8 cellular contexts compared by ENCODE assay signal in the genomic region with DNA sequence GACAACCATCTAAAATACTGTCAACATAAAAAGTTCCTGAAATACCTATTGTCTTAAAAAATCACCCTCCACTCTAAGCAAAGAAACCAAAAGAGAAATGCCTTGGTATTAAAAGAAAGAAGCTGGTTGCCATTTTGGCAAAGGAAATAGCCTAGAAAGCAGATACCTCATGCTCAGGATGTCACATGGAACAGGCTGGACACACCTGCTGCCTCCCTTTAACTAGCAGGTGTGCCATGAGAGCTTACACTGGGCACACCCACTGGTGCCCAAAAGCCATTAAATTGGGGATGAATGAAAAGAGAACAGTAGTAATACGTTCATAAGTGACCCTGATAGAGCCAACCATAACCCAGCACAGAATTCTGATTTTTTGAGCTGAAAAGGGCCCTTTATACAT. TPM values are rescaled to one million over a fixed set of nuclear protein-coding genes. Genes with fewer than 3 reads are reported as not detected.
DNase-seq lines count a peak whose midpoint lies in the region; ATAC-seq and TF ChIP-seq lines count a peak whose summit lies in the region.

No MANE protein-coding gene starts in this region.

- H3K36me3 ChIP-seq in PC-9 (ENCODE audit: low read depth) (no peaks in the 10 kb centered on the region), thoracic aorta (no peaks in the 10 kb centered on the region)

- H3K4me1 ChIP-seq in PC-9 (replicated peaks; ENCODE audit: insufficient read depth) (peaks cover 19% of the 10 kb centered on the region), thoracic aorta (ENCODE audit: control insufficient read depth in 1 of 2, low read depth in 2 of 2) (peaks cover 6 to 23% of the 10 kb centered on the region in 2 donors)

- peak overlapping the region; percentile 87 for H3K4me3 Mint-ChIP-seq in activated T-cell treated with anti-CD3 and anti-CD28 coated beads, Interleukin-2, amount 50 U/mL, for 24 hours

- no peaks in the 10 kb centered on the region for H3K9me2 ChIP-seq in PC-9 (ENCODE audit: insufficient read depth)

- peaks cover 61% of the 10 kb centered on the region for H3K79me2 ChIP-seq in PC-9 (ENCODE audit: low read depth)

- peaks cover 7% of the 10 kb centered on the region for H3K36me3 Mint-ChIP-seq in activated T-cell treated with anti-CD3 and anti-CD28 coated beads, Interleukin-2, amount 50 U/mL, for 24 hours (ENCODE audit: low read depth)

- DNase-seq in activated T-cell treated with anti-CD3 and anti-CD28 coated beads, Interleukin-2, amount 50 U/mL, for 24 hours: no peak
- no peak for DNase-seq in activated T-cell treated with anti-CD3 and anti-CD28 coated beads, Interleukin-2, amount 50 U/mL, for 1 hour
- DNase-seq in PC-9: no peak
- no peak for DNase-seq in fibroblast of villous mesenchyme (ENCODE audit: low read depth)
- DNase-seq in thoracic aorta (ENCODE audit: low spot score): no peak
- DNase-seq in GM13976 (ENCODE audit: low spot score): no peak
- no peak for DNase-seq in stimulated activated CD4-positive, alpha-beta T cell treated with anti-CD3 and anti-CD28 coated beads, Interleukin-12 subunit alpha, Interleukin-12 subunit beta, amount 100 ng/mL, for 4 hours
- DNase-seq in GDM1 (lab: John Stamatoyannopoulos, UW): no peak

- peak overlapping the region; percentile 93 for H3K4me3 ChIP-seq in PC-9
- H3K4me3 ChIP-seq in fibroblast of villous mesenchyme (ENCODE audit: low read depth, low read length): peak overlapping the region; percentile 63
- peak overlapping the region; percentile 87 for H3K4me3 ChIP-seq in thoracic aorta

- H3K9me3 Mint-ChIP-seq in activated T-cell treated with anti-CD3 and anti-CD28 coated beads, Interleukin-2, amount 50 U/mL, for 24 hours: no peaks in the 10 kb centered on the region

- H3K27ac ChIP-seq in PC-9: no peak overlapping the region
- no peak overlapping the region for H3K27ac ChIP-seq in thoracic aorta

- H3K9me3 ChIP-seq in PC-9 (ENCODE audit: insufficient read depth, low read depth) (no peaks in the 10 kb centered on the region), thoracic aorta (no peaks in the 10 kb centered on the region)

- TF ChIP-seq CTCF in PC-9 (conservative IDR thresholded peaks at IDR 0.05) (no peak), fibroblast of villous mesenchyme (IDR thresholded peaks at IDR 0.05; ENCODE audit: insufficient read depth, low read depth, low read length) (no peak), thoracic aorta (IDR thresholded peaks at IDR 0.05) (no peak), GM13976 (IDR thresholded peaks at IDR 0.05; ENCODE audit: borderline replicate concordance, control extremely low read depth, extremely low read depth, insufficient read depth, missing control alignments) (no peak)

- H4K20me1 ChIP-seq in PC-9 (ENCODE audit: insufficient read depth): peaks cover 4% of the 10 kb centered on the region; the same call in 1 of the 2 replicates

- intact Hi-C loops in PC-9 (cut with micrococcal nuclease; ENCODE audit: unreplicated experiment): loop anchor here (2.0 to 5.0 kb wide), 2 partner anchors 73 to 101 kb away; no protein-coding TSS in a partner anchor

- H3K4me2 ChIP-seq in PC-9: peak overlapping the region; percentile 93

- peaks cover 9% of the 10 kb centered on the region for H3F3A ChIP-seq in PC-9 (ENCODE audit: insufficient read depth, low read depth)

- H3K27ac Mint-ChIP-seq in activated T-cell treated with anti-CD3 and anti-CD28 coated beads, Interleukin-2, amount 50 U/mL, for 24 hours: peak overlapping the region; percentile 11

- H3K27me3 ChIP-seq in PC-9 (ENCODE audit: insufficient read depth, low read depth): no peaks in the 10 kb centered on the region
- H3K27me3 ChIP-seq in thoracic aorta (replicated peaks; ENCODE audit: insufficient read depth): no peaks in the 10 kb centered on the region

- peaks cover 45% of the 10 kb centered on the region for H3K4me1 Mint-ChIP-seq in activated T-cell treated with anti-CD3 and anti-CD28 coated beads, Interleukin-2, amount 50 U/mL, for 24 hours (ENCODE audit: low read depth)

- no peak for ATAC-seq in thoracic aorta (ENCODE audit: insufficient number of reproducible peaks, low FRiP score, low read depth)

- H2AFZ ChIP-seq in PC-9: no peak overlapping the region

- H3K27me3 Mint-ChIP-seq in activated T-cell treated with anti-CD3 and anti-CD28 coated beads, Interleukin-2, amount 50 U/mL, for 24 hours: no peaks in the 10 kb centered on the region

- POLR2A ChIA-PET in PC-9 (lab: Charles Lee; ENCODE audit: unreplicated experiment): interaction anchor here (0.6 kb wide), 1 partner anchor 57 kb away, joined by 18 read pairs; no protein-coding TSS in a partner anchor

- CTCF ChIA-PET in PC-9 (lab: Charles Lee): no interaction called here

- in situ Hi-C loops in GM13976 (cut with MboI; ENCODE audit: low sequenced_read_pairs, unreplicated experiment): no loop called here

- BruUV-seq in PC-9 (replicated peaks; lab: Mats Ljungman, UMichigan): no TSS peak

RNA-seq across cellular contexts. Expression of a gene that starts 1.5 kb away (rescaled TPM):
- total RNA-seq in PC-9 (2021): 20.4 and 22.3 TPM in 2 replicates
- 14.2 and 16.8 TPM in 2 replicates for total RNA-seq in fibroblast of villous mesenchyme
- total RNA-seq in thoracic aorta: 10 to 100 TPM; 32.1 to 51.9 TPM
